In genomic region chr16:22016927-22017326, GRCh38 we compare ENCODE assay signal across 35 cellular contexts. TPM values are rescaled to one million over a fixed set of nuclear protein-coding genes. Genes with fewer than 3 reads are reported as not detected.
"Had no signal": no experiment of that assay in that cellular context is flagged by ENCODE, and none has a peak within 500 bp of the region (broad histone marks: within the 10 kb centered on the region; RNA-seq: fewer than 3 reads in every experiment).

No MANE protein-coding gene starts in this region.

- H3K4me3 Mint-ChIP-seq: memory B cell; naive thymus-derived CD4-positive, alpha-beta T cell; stimulated activated effector memory CD8-positive, alpha-beta T cell treated with anti-CD3 and anti-CD28 coated beads, Interleukin-12 subunit alpha, Interleukin-12 subunit beta, amount 100 ng/mL, for 72 hours; stimulated activated naive CD8-positive, alpha-beta T cell treated with anti-CD3 and anti-CD28 coated beads, Interleukin-15, Interleukin-2, amounts not matched to agents 100 ng/mL and 50 ng/mL, for 24 hours; T-helper 1 cell treated with Interleukin-12 subunit alpha and Interleukin-12 subunit beta and Interleukin-4 antibody, amounts not matched to agents 30 μg/mL and 1 μg/mL, for 36 hours had no signal

- FAIRE-seq: colon, kidney, small intestine, TTC549, urothelium cell line had no signal

- H3K36me3 Mint-ChIP-seq: memory B cell; stimulated activated effector memory CD8-positive, alpha-beta T cell treated with anti-CD3 and anti-CD28 coated beads, Interleukin-12 subunit alpha, Interleukin-12 subunit beta, amount 100 ng/mL, for 72 hours had no signal

- H3K27ac ChIP-seq: esophagus squamous epithelium, gastroesophageal sphincter, hepatocyte, ovary, thoracic aorta, VCaP had no signal

- H3K27me3 Mint-ChIP-seq: memory B cell; naive thymus-derived CD4-positive, alpha-beta T cell; progenitor cell of endocrine pancreas; stimulated activated naive CD8-positive, alpha-beta T cell treated with anti-CD3 and anti-CD28 coated beads, Interleukin-15, Interleukin-2, amounts not matched to agents 100 ng/mL and 50 ng/mL, for 24 hours had no signal

- H3K27ac Mint-ChIP-seq: memory B cell; progenitor cell of endocrine pancreas; stimulated activated effector memory CD8-positive, alpha-beta T cell treated with anti-CD3 and anti-CD28 coated beads, Interleukin-12 subunit alpha, Interleukin-12 subunit beta, amount 100 ng/mL, for 72 hours; stimulated activated naive CD8-positive, alpha-beta T cell treated with anti-CD3 and anti-CD28 coated beads, Interleukin-15, Interleukin-2, amounts not matched to agents 100 ng/mL and 50 ng/mL, for 24 hours; T-helper 1 cell treated with Interleukin-12 subunit alpha and Interleukin-12 subunit beta and Interleukin-4 antibody, amounts not matched to agents 30 μg/mL and 1 μg/mL, for 36 hours had no signal

- H3K9me3 Mint-ChIP-seq: memory B cell; naive thymus-derived CD4-positive, alpha-beta T cell; stimulated activated effector memory CD8-positive, alpha-beta T cell treated with anti-CD3 and anti-CD28 coated beads, Interleukin-12 subunit alpha, Interleukin-12 subunit beta, amount 100 ng/mL, for 72 hours; stimulated activated naive CD8-positive, alpha-beta T cell treated with anti-CD3 and anti-CD28 coated beads, Interleukin-15, Interleukin-2, amounts not matched to agents 100 ng/mL and 50 ng/mL, for 24 hours; T-helper 1 cell treated with Interleukin-12 subunit alpha and Interleukin-12 subunit beta and Interleukin-4 antibody, amounts not matched to agents 30 μg/mL and 1 μg/mL, for 36 hours had no signal

- DNase-seq: activated CD4-positive, alpha-beta T cell treated with anti-CD3 and anti-CD28 coated beads for 4 hours; activated CD4-positive, alpha-beta T cell treated with anti-CD3 and anti-CD28 coated beads, Interleukin-2, amount 50 U/mL, for 4 hours; activated CD8-positive, alpha-beta memory T cell treated with anti-CD3 and anti-CD28 coated beads for 24 hours; activated gamma-delta T cell; activated naive CD4-positive, alpha-beta T cell treated with anti-CD3 and anti-CD28 coated beads, Interleukin-2, amount 50 U/mL, for 16 hours; anterior cingulate cortex; dermis blood vessel endothelial cell; effector CD4-positive, alpha-beta T cell; esophagus squamous epithelium; kidney; left colon; midbrain; naive thymus-derived CD4-positive, alpha-beta T cell; ovary; small intestine; stimulated activated CD4-positive, alpha-beta T cell treated with anti-CD3 and anti-CD28 coated beads, Interleukin-4, amount 100 ng/mL, for 24 hours; T-helper 9 cell; trophoblast cell had no signal

- ATAC-seq: gastroesophageal sphincter; left colon; naive thymus-derived CD4-positive, alpha-beta T cell; sciatic nerve; stimulated activated effector memory CD8-positive, alpha-beta T cell treated with anti-CD3 and anti-CD28 coated beads, Interleukin-12 subunit alpha, Interleukin-12 subunit beta, amount 100 ng/mL, for 72 hours had no signal

RNA-seq across cellular contexts. Expression of gene PDZD9, which starts 16.0 kb away (rescaled TPM):
- total RNA-seq: dermis blood vessel endothelial cell; esophagus squamous epithelium; gastroesophageal sphincter; hepatocyte; kidney; left colon; liver; naive thymus-derived CD4-positive, alpha-beta T cell; ovary; progenitor cell of endocrine pancreas; renal cortical epithelial cell; sciatic nerve; subcutaneous adipose tissue; thoracic aorta had no signal
- polyA plus RNA-seq: adipose tissue, hepatocyte, liver, ovary, small intestine had no signal
